18 cellular contexts compared by ENCODE assay signal in genomic region chr4:187335339-187335738, GRCh38.
"Had no signal": no experiment of that assay in that cellular context is flagged by ENCODE, and none has a peak within 500 bp of the region (broad histone marks: within the 10 kb centered on the region; RNA-seq: fewer than 3 reads in every experiment).

No MANE protein-coding gene starts in this region.

- ATAC-seq: left cardiac atrium, left colon, left lobe of liver, left lung, left ventricle myocardium superior, lower lobe of right lung, mucosa of descending colon had no signal

- DNase-seq: hippocampal formation, hypothalamus, immature natural killer cell, islet precursor cell, kidney, kidney glomerular epithelial cell, left cardiac atrium, left colon, left ventricle myocardium inferior, left ventricle myocardium superior, lower lobe of right lung, mammary epithelial cell, mesenchymal stem cell, mesendoderm, midbrain, mucosa of descending colon had no signal
